In genomic region chr4:183889190-183889589, GRCh38 we compare ENCODE assay signal across 30 cellular contexts. TPM values are rescaled to one million over a fixed set of nuclear protein-coding genes. Genes with fewer than 3 reads are reported as not detected.
"Had no signal": no experiment of that assay in that cellular context is flagged by ENCODE, and none has a peak within 500 bp of the region (broad histone marks: within the 10 kb centered on the region; RNA-seq: fewer than 3 reads in every experiment).

No MANE protein-coding gene starts in this region.

- H3K27me3 Mint-ChIP-seq: brain; dendritic cell treated with granulocyte-macrophage colony-stimulating factor and Interleukin-4, amounts not matched to agents 40 ng/mL and 50 ng/mL, for 4 days had no signal

- H3K4me1 ChIP-seq: ascending aorta, breast epithelium, gastroesophageal sphincter had no signal

- H3K36me3 ChIP-seq: ascending aorta, breast epithelium, esophagus squamous epithelium, gastroesophageal sphincter had no signal

- H3K36me3 Mint-ChIP-seq: activated naive CD4-positive, alpha-beta T cell treated with anti-CD3 and anti-CD28 coated beads, Interleukin-2, amount 10 ng/mL, durations not matched to agents 7 days and 5 days; activated naive CD4-positive, alpha-beta T cell treated with anti-CD3 and anti-CD28 coated beads, Interleukin-2, amount 50 U/mL, for 72 hours; activated naive CD8-positive, alpha-beta T cell treated with anti-CD3 and anti-CD28 coated beads, Interleukin-2, amount 10 ng/mL, durations not matched to agents 7 days and 5 days; brain had no signal

- H3K4me1 Mint-ChIP-seq: activated CD4-positive, alpha-beta memory T cell treated with anti-CD3 and anti-CD28 coated beads, Interleukin-2, amount 10 ng/mL, durations not matched to agents 7 days and 5 days; activated CD4-positive, alpha-beta T cell treated with anti-CD3 and anti-CD28 coated beads, Interleukin-2, amount 10 ng/mL, durations not matched to agents 7 days and 5 days; activated naive CD4-positive, alpha-beta T cell treated with anti-CD3 and anti-CD28 coated beads, Interleukin-2, amount 10 ng/mL, durations not matched to agents 7 days and 5 days; activated naive CD8-positive, alpha-beta T cell treated with anti-CD3 and anti-CD28 coated beads, Interleukin-2, amount 10 ng/mL, durations not matched to agents 7 days and 5 days; central memory CD8-positive, alpha-beta T cell; T-helper 17 cell had no signal

- H3K27ac ChIP-seq: ascending aorta, breast epithelium, coronary artery, dorsolateral prefrontal cortex, esophagus squamous epithelium, gastroesophageal sphincter had no signal

- DNase-seq: activated CD4-positive, alpha-beta memory T cell treated with anti-CD3 and anti-CD28 coated beads, Interleukin-2, amount 10 ng/mL, durations not matched to agents 7 days and 5 days; activated CD4-positive, alpha-beta T cell treated with anti-CD3 and anti-CD28 coated beads for 1 hour; activated CD4-positive, alpha-beta T cell treated with anti-CD3 and anti-CD28 coated beads for 4 hours; activated CD4-positive, alpha-beta T cell treated with anti-CD3 and anti-CD28 coated beads, Interleukin-2, amount 10 ng/mL, durations not matched to agents 7 days and 5 days; activated CD4-positive, alpha-beta T cell treated with anti-CD3 and anti-CD28 coated beads, Interleukin-2, amount 50 U/mL, for 4 hours; activated CD8-positive, alpha-beta memory T cell treated with anti-CD3 and anti-CD28 coated beads, Interleukin-2, amount 50 U/mL, for 48 hours; activated gamma-delta T cell; activated naive CD4-positive, alpha-beta T cell; activated naive CD4-positive, alpha-beta T cell treated with anti-CD3 and anti-CD28 coated beads, Interleukin-2, amount 10 ng/mL, durations not matched to agents 7 days and 5 days; activated naive CD8-positive, alpha-beta T cell treated with anti-CD3 and anti-CD28 coated beads, Interleukin-2, amount 10 ng/mL, durations not matched to agents 7 days and 5 days; activated T-cell treated with anti-CD3 and anti-CD28 coated beads for 4 hours; activated T-cell treated with anti-CD3 and anti-CD28 coated beads, Interleukin-2, amount 50 U/mL, for 24 hours; activated T-cell treated with anti-CD3 and anti-CD28 coated beads, Interleukin-2, amount 50 U/mL, for 72 hours; dorsolateral prefrontal cortex; effector memory CD4-positive, alpha-beta T cell; erythroblast; esophagus squamous epithelium; foreskin melanocyte; T-helper 1 cell; T-helper 17 cell; T1000 had no signal

- H3K9me3 ChIP-seq: ascending aorta, breast epithelium, esophagus squamous epithelium, gastroesophageal sphincter had no signal

- H3K27ac Mint-ChIP-seq: activated CD4-positive, alpha-beta memory T cell treated with anti-CD3 and anti-CD28 coated beads, Interleukin-2, amount 10 ng/mL, durations not matched to agents 7 days and 5 days; activated CD4-positive, alpha-beta T cell treated with anti-CD3 and anti-CD28 coated beads, Interleukin-2, amount 10 ng/mL, durations not matched to agents 7 days and 5 days; activated naive CD4-positive, alpha-beta T cell treated with anti-CD3 and anti-CD28 coated beads, Interleukin-2, amount 10 ng/mL, durations not matched to agents 7 days and 5 days; activated naive CD4-positive, alpha-beta T cell treated with anti-CD3 and anti-CD28 coated beads, Interleukin-2, amount 50 U/mL, for 72 hours; activated naive CD8-positive, alpha-beta T cell treated with anti-CD3 and anti-CD28 coated beads, Interleukin-2, amount 10 ng/mL, durations not matched to agents 7 days and 5 days; activated T-cell treated with anti-CD3 and anti-CD28 coated beads, Interleukin-2, amount 50 U/mL, for 24 hours; activated T-cell treated with anti-CD3 and anti-CD28 coated beads, Interleukin-2, amount 50 U/mL, for 72 hours; dendritic cell treated with granulocyte-macrophage colony-stimulating factor and Interleukin-4, amounts not matched to agents 40 ng/mL and 50 ng/mL, for 4 days; T-helper 17 cell; T-helper 2 cell treated with Interferon-gamma antibody and Interleukin-4, amounts not matched to agents 5 μg/mL and 100 μg/mL, for 36 hours had no signal

- H3K4me3 Mint-ChIP-seq: activated CD4-positive, alpha-beta memory T cell treated with anti-CD3 and anti-CD28 coated beads, Interleukin-2, amount 10 ng/mL, durations not matched to agents 7 days and 5 days; activated CD4-positive, alpha-beta T cell treated with anti-CD3 and anti-CD28 coated beads, Interleukin-2, amount 10 ng/mL, durations not matched to agents 7 days and 5 days; activated naive CD4-positive, alpha-beta T cell treated with anti-CD3 and anti-CD28 coated beads, Interleukin-2, amount 10 ng/mL, durations not matched to agents 7 days and 5 days; activated naive CD8-positive, alpha-beta T cell treated with anti-CD3 and anti-CD28 coated beads, Interleukin-2, amount 10 ng/mL, durations not matched to agents 7 days and 5 days; activated T-cell treated with anti-CD3 and anti-CD28 coated beads, Interleukin-2, amount 50 U/mL, for 24 hours; activated T-cell treated with anti-CD3 and anti-CD28 coated beads, Interleukin-2, amount 50 U/mL, for 72 hours; central memory CD8-positive, alpha-beta T cell; dendritic cell treated with granulocyte-macrophage colony-stimulating factor and Interleukin-4, amounts not matched to agents 40 ng/mL and 50 ng/mL, for 4 days; T-helper 17 cell; T-helper 2 cell treated with Interferon-gamma antibody and Interleukin-4, amounts not matched to agents 5 μg/mL and 100 μg/mL, for 36 hours had no signal

- H3K4me3 ChIP-seq: ascending aorta, breast epithelium, coronary artery, dorsolateral prefrontal cortex, esophagus squamous epithelium, gastroesophageal sphincter had no signal

- H3K9me3 Mint-ChIP-seq: activated CD4-positive, alpha-beta memory T cell treated with anti-CD3 and anti-CD28 coated beads, Interleukin-2, amount 10 ng/mL, durations not matched to agents 7 days and 5 days; activated CD4-positive, alpha-beta T cell treated with anti-CD3 and anti-CD28 coated beads, Interleukin-2, amount 10 ng/mL, durations not matched to agents 7 days and 5 days; activated naive CD4-positive, alpha-beta T cell treated with anti-CD3 and anti-CD28 coated beads, Interleukin-2, amount 10 ng/mL, durations not matched to agents 7 days and 5 days; activated naive CD4-positive, alpha-beta T cell treated with anti-CD3 and anti-CD28 coated beads, Interleukin-2, amount 50 U/mL, for 72 hours; activated naive CD8-positive, alpha-beta T cell treated with anti-CD3 and anti-CD28 coated beads, Interleukin-2, amount 10 ng/mL, durations not matched to agents 7 days and 5 days; activated T-cell treated with anti-CD3 and anti-CD28 coated beads, Interleukin-2, amount 50 U/mL, for 24 hours; activated T-cell treated with anti-CD3 and anti-CD28 coated beads, Interleukin-2, amount 50 U/mL, for 72 hours; central memory CD8-positive, alpha-beta T cell; dendritic cell treated with granulocyte-macrophage colony-stimulating factor and Interleukin-4, amounts not matched to agents 40 ng/mL and 50 ng/mL, for 4 days; T-helper 2 cell treated with Interferon-gamma antibody and Interleukin-4, amounts not matched to agents 5 μg/mL and 100 μg/mL, for 36 hours had no signal

- H3K27me3 ChIP-seq: ascending aorta, breast epithelium, dorsolateral prefrontal cortex, esophagus squamous epithelium, gastroesophageal sphincter had no signal

- ATAC-seq: activated naive CD4-positive, alpha-beta T cell treated with anti-CD3 and anti-CD28 coated beads, Interleukin-2, amount 50 U/mL, for 72 hours; activated T-cell treated with anti-CD3 and anti-CD28 coated beads, Interleukin-2, amount 50 U/mL, for 72 hours; gastroesophageal sphincter; T-helper 17 cell had no signal

RNA-seq across cellular contexts. Expression of gene STOX2, which starts 15.9 kb away (rescaled TPM):
- total RNA-seq: activated CD4-positive, alpha-beta memory T cell treated with anti-CD3 and anti-CD28 coated beads, Interleukin-2, amount 10 ng/mL, durations not matched to agents 7 days and 5 days; activated CD4-positive, alpha-beta T cell treated with anti-CD3 and anti-CD28 coated beads, Interleukin-2, amount 10 ng/mL, durations not matched to agents 7 days and 5 days; activated naive CD4-positive, alpha-beta T cell treated with anti-CD3 and anti-CD28 coated beads, Interleukin-2, amount 50 U/mL, for 72 hours; activated naive CD8-positive, alpha-beta T cell treated with anti-CD3 and anti-CD28 coated beads, Interleukin-2, amount 10 ng/mL, durations not matched to agents 7 days and 5 days had no signal
